ENCODE assay signal across 8 cellular contexts in the genomic region with DNA sequence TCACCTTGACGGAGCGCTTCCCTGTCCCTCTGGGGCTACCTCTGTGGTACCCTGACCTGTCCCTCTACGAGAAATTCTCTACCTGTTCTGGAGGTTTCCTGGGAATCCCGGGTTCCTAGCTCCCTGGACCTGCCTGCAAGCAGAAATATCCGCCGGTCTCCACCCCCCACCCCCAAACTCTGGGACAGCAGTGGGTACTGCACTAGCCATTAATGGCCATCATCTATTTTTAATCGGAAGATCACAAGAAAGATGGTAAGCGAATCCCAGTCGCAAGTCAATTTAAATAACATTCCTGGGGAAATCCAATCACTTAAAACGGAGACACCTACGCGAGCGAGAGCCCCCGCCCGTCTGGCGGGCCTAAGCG. TPM values are rescaled to one million over a fixed set of nuclear protein-coding genes. Genes with fewer than 3 reads are reported as not detected.
A peak's percentile ranks its signal among the peaks of the same experiment; 100 is the strongest.
DNase-seq lines count a peak whose midpoint lies in the region; ATAC-seq and TF ChIP-seq lines count a peak whose summit lies in the region.

No MANE protein-coding gene starts in this region.

- TF ChIP-seq CTCF in heart left ventricle (IDR thresholded peaks at IDR 0.05) (no peak), brain (conservative IDR thresholded peaks at IDR 0.05) (no peak), mesothelial cell of epicardium (IDR thresholded peaks at IDR 0.05; ENCODE audit: unreplicated experiment) (no peak), uterus (IDR thresholded peaks at IDR 0.05) (no peak)

- H3K27ac Mint-ChIP-seq in brain: peak overlapping the region in 3 of 5 experiments; percentile 46 to 88 (median 65)
- H3K27ac Mint-ChIP-seq in mesothelial cell of epicardium: no peak overlapping the region

- H3K27me3 ChIP-seq in heart left ventricle: peaks cover 0 to 55% (median 26%) of the 10 kb centered on the region in 9 donors
- H3K27me3 ChIP-seq in uterus: peaks cover 13 to 16% of the 10 kb centered on the region in 2 donors

- H3K4me1 ChIP-seq in heart left ventricle (peaks cover 4 to 27% (median 11%) of the 10 kb centered on the region in 12 donors), uterus (peaks cover 0 to 8% of the 10 kb centered on the region in 2 donors)

- no peaks in the 10 kb centered on the region for H3K36me3 ChIP-seq in heart left ventricle
- no peaks in the 10 kb centered on the region for H3K36me3 ChIP-seq in uterus

- H3K4me3 ChIP-seq in heart left ventricle (peak overlapping the region; percentile 37 to 77 (median 56)), uterus (peak overlapping the region; percentile 12 to 47)

- H3K4me3 Mint-ChIP-seq in brain: peak overlapping the region; percentile 85 to 90 (median 86)
- peak overlapping the region; percentile 74 for H3K4me3 Mint-ChIP-seq in mesothelial cell of epicardium

- intact Hi-C loops in heart left ventricle (cut with DNase I) (loop anchor here in 1 of 10 donors (10.0 kb wide), 1 partner anchor 190 kb away; no protein-coding TSS in a partner anchor), Right ventricle myocardium superior (cut with DNase I) (no loop called here), uterus (cut with DNase I; ENCODE audit: low total_unique reads) (no loop called here)

- H3K27me3 Mint-ChIP-seq in brain: peaks cover 69% of the 10 kb centered on the region
- H3K27me3 Mint-ChIP-seq in mesothelial cell of epicardium (ENCODE audit: low read depth): peaks cover 80% of the 10 kb centered on the region

- H3K9me3 ChIP-seq in heart left ventricle (no peaks in the 10 kb centered on the region), uterus (no peaks in the 10 kb centered on the region)

- DNase-seq in heart left ventricle (no peak), Right ventricle myocardium superior (no peak), mesothelial cell of epicardium (ENCODE audit: low spot score in 2 of 2, unreplicated experiment in 2 of 2) (no peak), uterus (no peak), NCI-H128 (lab: John Stamatoyannopoulos, UW; ENCODE audit: unreplicated experiment) (no peak)
- DNase-seq in activated CD4-positive, CD25-positive, alpha-beta regulatory T cell treated with anti-CD3 and anti-CD28 coated beads, Interleukin-2, amount 50 U/mL, for 72 hours: no peak

- H3K4me1 Mint-ChIP-seq in brain (peaks cover 20% of the 10 kb centered on the region), mesothelial cell of epicardium (peaks cover 12% of the 10 kb centered on the region)

- no peak for TF ChIP-seq POLR2A in heart left ventricle (IDR thresholded peaks at IDR 0.05)
- no peak for TF ChIP-seq POLR2A in uterus (IDR thresholded peaks at IDR 0.05)

- H3K27ac ChIP-seq in heart left ventricle (peak overlapping the region in 1 of 12 donors; percentile 83), uterus (no peak overlapping the region)

- no peak for ATAC-seq in heart left ventricle
- ATAC-seq in Right ventricle myocardium superior (ENCODE audit: poor library complexity): no peak
- ATAC-seq in GM21723 (IDR thresholded peaks at IDR 0.05; ENCODE audit: unreplicated experiment): no peak

- H3K36me3 Mint-ChIP-seq in brain (no peaks in the 10 kb centered on the region), mesothelial cell of epicardium (no peaks in the 10 kb centered on the region)

- WGBS in heart left ventricle, 4 donors: 6 to 11% (median 7%) methylated on average over 9 to 17 of the region's 17 CpGs

- H3K9me3 Mint-ChIP-seq in brain: peaks cover 0 to 6% (median 0%) of the 10 kb centered on the region in 5 experiments
- H3K9me3 Mint-ChIP-seq in mesothelial cell of epicardium: no peaks in the 10 kb centered on the region

RNA-seq across cellular contexts. Expression of gene C3orf80, which starts 0.4 kb away (rescaled TPM):
- total RNA-seq in heart left ventricle (under 1 TPM in 7 of 9 donors, not detected in 2; 0.09 to 0.35 (median 0.14) TPM), Right ventricle myocardium superior (not detected), mesothelial cell of epicardium (not detected in 3 replicates), uterus (1 to 10 TPM in 1 of 4 donors, not detected in 3; 1.2 TPM)
- polyA plus RNA-seq in heart left ventricle (under 1 TPM; 0.08 to 0.10 TPM), brain (ENCODE audit: insufficient read depth, low read depth, low replicate concordance) (1.1 TPM)
